ENCODE assay signal across 22 cellular contexts in the genomic region with DNA sequence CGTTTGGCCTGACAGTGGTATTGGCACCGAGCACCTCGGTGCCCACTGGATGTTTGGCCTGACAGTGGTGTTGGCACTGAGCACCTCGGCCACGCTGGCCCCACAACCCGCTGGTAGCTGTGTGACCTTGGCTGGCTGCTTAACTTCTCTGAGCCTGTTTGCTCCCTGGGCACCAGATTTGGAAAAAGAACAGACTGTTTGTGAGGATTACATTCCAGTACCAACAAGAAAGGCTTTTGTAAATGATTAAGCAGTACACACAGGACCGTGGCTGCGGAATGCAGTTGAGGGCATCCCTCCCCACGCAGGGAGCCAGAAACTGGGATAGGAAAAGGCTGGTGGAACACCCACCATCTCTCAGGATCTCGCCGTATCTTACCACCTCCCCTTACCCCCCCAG.
"Had no signal": no experiment of that assay in that cellular context is flagged by ENCODE, and none has a peak within 500 bp of the region (broad histone marks: within the 10 kb centered on the region; RNA-seq: fewer than 3 reads in every experiment).

No MANE protein-coding gene starts in this region.

- H3K27ac Mint-ChIP-seq: dendritic cell treated with granulocyte-macrophage colony-stimulating factor and Interleukin-4, amounts not matched to agents 40 ng/mL and 50 ng/mL, for 4 days; endodermal cell; naive thymus-derived CD4-positive, alpha-beta T cell; stimulated activated effector memory CD8-positive, alpha-beta T cell treated with anti-CD3 and anti-CD28 coated beads, Interleukin-12 subunit alpha, Interleukin-12 subunit beta, amount 100 ng/mL, for 72 hours had no signal

- H3K4me1 ChIP-seq: foreskin keratinocyte, left lung, suprapubic skin, tibial artery, upper lobe of left lung, uterus had no signal

- H3K4me3 Mint-ChIP-seq: dendritic cell treated with granulocyte-macrophage colony-stimulating factor and Interleukin-4, amounts not matched to agents 40 ng/mL and 50 ng/mL, for 4 days; endodermal cell; naive thymus-derived CD4-positive, alpha-beta T cell; stimulated activated effector memory CD8-positive, alpha-beta T cell treated with anti-CD3 and anti-CD28 coated beads, Interleukin-12 subunit alpha, Interleukin-12 subunit beta, amount 100 ng/mL, for 72 hours had no signal

- H3K4me2 ChIP-seq: smooth muscle cell had no signal

- ATAC-seq: foreskin keratinocyte; left lung; naive thymus-derived CD4-positive, alpha-beta T cell; right cardiac atrium; stimulated activated effector memory CD8-positive, alpha-beta T cell treated with anti-CD3 and anti-CD28 coated beads, Interleukin-12 subunit alpha, Interleukin-12 subunit beta, amount 100 ng/mL, for 72 hours; stimulated activated naive CD8-positive, alpha-beta T cell treated with anti-CD3 and anti-CD28 coated beads, Interleukin-15, Interleukin-2, amounts not matched to agents 100 U/mL and 50 U/mL, for 24 hours had no signal

- H3K36me3 ChIP-seq: ovary, uterus had no signal

- H3K27ac ChIP-seq: foreskin keratinocyte, left lung, suprapubic skin, tibial artery, upper lobe of left lung, uterus had no signal

- H3K9me3 Mint-ChIP-seq: dendritic cell treated with granulocyte-macrophage colony-stimulating factor and Interleukin-4, amounts not matched to agents 40 ng/mL and 50 ng/mL, for 4 days; endodermal cell; naive thymus-derived CD4-positive, alpha-beta T cell; stimulated activated effector memory CD8-positive, alpha-beta T cell treated with anti-CD3 and anti-CD28 coated beads, Interleukin-12 subunit alpha, Interleukin-12 subunit beta, amount 100 ng/mL, for 72 hours had no signal

- DNase-seq: endodermal cell; erythroblast; foreskin keratinocyte; head of caudate nucleus; hippocampal formation; left lung; naive thymus-derived CD4-positive, alpha-beta T cell; ovary; right cardiac atrium; stimulated activated CD4-positive, alpha-beta T cell treated with anti-CD3 and anti-CD28 coated beads, Interleukin-2, amount 100 ng/mL, for 48 hours; stimulated activated CD8-positive, alpha-beta memory T cell treated with anti-CD3 and anti-CD28 coated beads, Interleukin-4, amount 100 ng/mL, for 48 hours; stimulated activated naive CD8-positive, alpha-beta T cell treated with anti-CD3 and anti-CD28 coated beads, Interleukin-15, Interleukin-2, amounts not matched to agents 100 U/mL and 50 U/mL, for 24 hours; tibial artery; upper lobe of left lung; uterus had no signal

- H3K27me3 ChIP-seq: foreskin keratinocyte, left lung, ovary, suprapubic skin, tibial artery, upper lobe of left lung, uterus had no signal

- H3K27me3 Mint-ChIP-seq: dendritic cell treated with granulocyte-macrophage colony-stimulating factor and Interleukin-4, amounts not matched to agents 40 ng/mL and 50 ng/mL, for 4 days; naive thymus-derived CD4-positive, alpha-beta T cell had no signal

- H3K9me3 ChIP-seq: left lung, ovary, suprapubic skin, tibial artery, upper lobe of left lung, uterus had no signal

- FAIRE-seq: colon, endothelial cell of umbilical vein had no signal

- H3K4me3 ChIP-seq: left lung, lung, ovary, smooth muscle cell, suprapubic skin, tibial artery, upper lobe of left lung, uterus had no signal
